In genomic region chr1:40592107-40592773, GRCh38 we compare ENCODE assay signal across 8 cellular contexts.
DNase-seq lines count a peak whose midpoint lies in the region; ATAC-seq and TF ChIP-seq lines count a peak whose summit lies in the region.

No MANE protein-coding gene starts in this region.

- H3K18ac ChIP-seq in H9 (ENCODE audit: insufficient read length, low read depth, low read length) = no peak overlapping the region

- no peaks in the 10 kb centered on the region for H3K79me2 ChIP-seq in H9 (ENCODE audit: insufficient read depth, low read length)

- no peak overlapping the region for H4K91ac ChIP-seq in H9 (ENCODE audit: insufficient read length, low read depth, low read length)

- no peaks in the 10 kb centered on the region for H3K79me1 ChIP-seq in H9 (ENCODE audit: insufficient read depth, low read depth, low read length, poor library complexity, severe bottlenecking)

- no peak overlapping the region for H3K14ac ChIP-seq in H9 (ENCODE audit: insufficient read depth, low read length)

- H2BK12ac ChIP-seq in H9 (ENCODE audit: insufficient read length, low read depth, low read length) = no peak overlapping the region

- H2BK20ac ChIP-seq in H9 (ENCODE audit: low read depth, low read length, poor library complexity, severe bottlenecking) = no peak overlapping the region

- DNase-seq in AG20443 (ENCODE audit: low spot score) (peak; percentile 50), H9 (peak; percentile 33), NT2/D1 (ENCODE audit: low read depth, low spot score) (peak; percentile 38), endothelial cell (ENCODE audit: low spot score) (peak; percentile 38), ecto neural progenitor cell (ENCODE audit: low spot score) (no peak)
- no peak for DNase-seq in stimulated activated naive CD4-positive, alpha-beta T cell treated with Interleukin-2 at 50 U/mL for 16 hours (lab: John Stamatoyannopoulos, UW)
- no peak for DNase-seq in CD4-positive, alpha-beta T cell

- intact Hi-C loops in CD4-positive, alpha-beta T cell (cut with DNase I, micrococcal nuclease) = no loop called here

- H3K4ac ChIP-seq in H9 (ENCODE audit: low read depth, low read length) = no peak overlapping the region

- peaks cover 0 to 6% of the 10 kb centered on the region in 2 experiments; a peak in 1 of 4 replicates for H3K4me1 Mint-ChIP-seq in H9
- H3K4me1 Mint-ChIP-seq in endothelial cell (ENCODE audit: unreplicated experiment) = no peaks in the 10 kb centered on the region
- peaks cover 7% of the 10 kb centered on the region for H3K4me1 Mint-ChIP-seq in nephron
- H3K4me1 Mint-ChIP-seq in CD4-positive, alpha-beta T cell (ENCODE audit: low read depth) = peaks cover 6% of the 10 kb centered on the region

- H3K9ac ChIP-seq in H9 (ENCODE audit: extremely low read depth, insufficient read length, low read length) = no peak overlapping the region
- H3K9ac ChIP-seq in NT2/D1 (ENCODE audit: insufficient read length, low read depth) = no peak overlapping the region

- H2AK5ac ChIP-seq in H9 (ENCODE audit: insufficient read length, low read length) = no peak overlapping the region

- no peak overlapping the region for H3K27ac ChIP-seq in H9 (ENCODE audit: insufficient read length, low read depth, low read length)
- H3K27ac ChIP-seq in CD4-positive, alpha-beta T cell (ENCODE audit: low read depth, low read length) = no peak overlapping the region

- no peak overlapping the region for H2AFZ ChIP-seq in H9 (ENCODE audit: low read length)

- H3K27me3 ChIP-seq in H9 (ENCODE audit: insufficient read depth, low read length) = no peaks in the 10 kb centered on the region
- no peaks in the 10 kb centered on the region for H3K27me3 ChIP-seq in NT2/D1 (ENCODE audit: insufficient read depth, insufficient read length)
- no peaks in the 10 kb centered on the region for H3K27me3 ChIP-seq in CD4-positive, alpha-beta T cell (ENCODE audit: control insufficient read depth, insufficient read depth, low read length)

- TF ChIP-seq CTCF in H9 (conservative IDR thresholded peaks at IDR 0.05) = peak; percentile 67
- no peak for TF ChIP-seq CTCF in endothelial cell (IDR thresholded peaks at IDR 0.05; ENCODE audit: unreplicated experiment)
- TF ChIP-seq CTCF in nephron (IDR thresholded peaks at IDR 0.05; ENCODE audit: unreplicated experiment in 3 of 3) = peak; percentile 41 to 46 (median 45)
- no peak for TF ChIP-seq CTCF in CD4-positive, alpha-beta T cell (IDR thresholded peaks at IDR 0.05)

- H3K9me3 ChIP-seq in H9 (ENCODE audit: control insufficient read depth, low read depth, low read length) = no peaks in the 10 kb centered on the region
- peaks cover 9% of the 10 kb centered on the region for H3K9me3 ChIP-seq in NT2/D1 (ENCODE audit: insufficient read depth, low read length)
- no peaks in the 10 kb centered on the region for H3K9me3 ChIP-seq in CD4-positive, alpha-beta T cell (ENCODE audit: control insufficient read depth, low read length)

- no peaks in the 10 kb centered on the region for H4K20me1 ChIP-seq in H9 (ENCODE audit: control insufficient read depth, insufficient read depth, insufficient read length)

- H3K27me3 Mint-ChIP-seq in H9 (ENCODE audit: low read depth) = peaks cover 3% of the 10 kb centered on the region; the same call in 1 of the 2 replicates
- no peaks in the 10 kb centered on the region for H3K27me3 Mint-ChIP-seq in endothelial cell (ENCODE audit: unreplicated experiment)
- H3K27me3 Mint-ChIP-seq in nephron (ENCODE audit: low read depth) = peaks cover 9% of the 10 kb centered on the region
- peaks cover 7% of the 10 kb centered on the region for H3K27me3 Mint-ChIP-seq in CD4-positive, alpha-beta T cell

- no peak overlapping the region for H2BK5ac ChIP-seq in H9 (ENCODE audit: insufficient read length, low read length)

- no peaks in the 10 kb centered on the region for H3K36me3 ChIP-seq in NT2/D1 (ENCODE audit: insufficient read depth, insufficient read length, low read length)

- no peak overlapping the region for H2BK120ac ChIP-seq in H9 (ENCODE audit: low read depth, low read length, poor library complexity, severe bottlenecking)

- H3K9me3 Mint-ChIP-seq in H9 = peaks cover 8 to 10% of the 10 kb centered on the region in 2 experiments; a peak in 4 of 5 replicates
- no peaks in the 10 kb centered on the region for H3K9me3 Mint-ChIP-seq in endothelial cell (ENCODE audit: unreplicated experiment)
- no peaks in the 10 kb centered on the region for H3K9me3 Mint-ChIP-seq in nephron
- H3K9me3 Mint-ChIP-seq in CD4-positive, alpha-beta T cell = no peaks in the 10 kb centered on the region

- H2BK15ac ChIP-seq in H9 (ENCODE audit: low read depth, low read length) = no peak overlapping the region

- no peak overlapping the region for H3K56ac ChIP-seq in H9 (ENCODE audit: insufficient read length, low read depth, low read length)

- H3K23me2 ChIP-seq in H9 (ENCODE audit: insufficient read length, low read depth, low read length, poor library complexity, severe bottlenecking) = no peaks in the 10 kb centered on the region

- no peak overlapping the region for H3T11ph ChIP-seq in H9 (ENCODE audit: low read length)

- no peak for ATAC-seq in CD4-positive, alpha-beta T cell (ENCODE audit: poor library complexity)

- POLR2A ChIA-PET in CD4-positive, alpha-beta T cell (lab: Charles Lee) = no interaction called here

- H3K36me3 Mint-ChIP-seq in H9 (ENCODE audit: insufficient read depth in 1 of 3, low read depth in 3 of 3) (peaks cover 0 to 6% (median 4%) of the 10 kb centered on the region in 3 experiments; a peak in 2 of 7 replicates), endothelial cell (ENCODE audit: low read depth, unreplicated experiment) (no peaks in the 10 kb centered on the region), nephron (ENCODE audit: low read depth) (no peaks in the 10 kb centered on the region)
- no peaks in the 10 kb centered on the region for H3K36me3 Mint-ChIP-seq in CD4-positive, alpha-beta T cell (ENCODE audit: low read depth)

- no peak overlapping the region for H3K4me2 ChIP-seq in H9 (ENCODE audit: insufficient read depth, insufficient read length, low read length)

- H3K4me3 ChIP-seq in NT2/D1 (ENCODE audit: insufficient read length, low read depth) = no peak overlapping the region

- CTCF ChIA-PET in CD4-positive, alpha-beta T cell (lab: Charles Lee) = interaction anchor here (0.8 kb wide), 1 partner anchor 258 kb away, joined by 3 read pairs; no protein-coding TSS in a partner anchor

- H3K4me1 ChIP-seq in H9 (ENCODE audit: insufficient read depth, low read length) (no peaks in the 10 kb centered on the region), NT2/D1 (ENCODE audit: insufficient read depth, insufficient read length) (no peaks in the 10 kb centered on the region)

- no peak overlapping the region for H4K8ac ChIP-seq in H9 (replicated peaks; ENCODE audit: insufficient read length, low read depth, low read length)

- H4K5ac ChIP-seq in H9 (ENCODE audit: insufficient read length, low read depth, low read length) = no peak overlapping the region

- H3K27ac Mint-ChIP-seq in H9 (no peak overlapping the region), endothelial cell (ENCODE audit: unreplicated experiment) (no peak overlapping the region), nephron (no peak overlapping the region)
- no peak overlapping the region for H3K27ac Mint-ChIP-seq in CD4-positive, alpha-beta T cell

- H3K4me3 Mint-ChIP-seq in H9 = 0 out of 5 replicates have a peak overlapping the region, but pooled peaks of 1 of the 2 experiments have one; percentile 21
- no peak overlapping the region for H3K4me3 Mint-ChIP-seq in endothelial cell (ENCODE audit: unreplicated experiment)
- no peak overlapping the region for H3K4me3 Mint-ChIP-seq in nephron
- H3K4me3 Mint-ChIP-seq in CD4-positive, alpha-beta T cell = no peak overlapping the region

- WGBS in H9 (ENCODE audit: extremely low coverage, insufficient read length, low lambda C conversion rate) = no CpG with 5 or more reads among the region's 6 CpGs

- H3K23ac ChIP-seq in H9 (ENCODE audit: insufficient read length, low read depth, low read length) = no peak overlapping the region

Comparison
In these comparisons a context has a peak if more than half of its experiments do, and no peak if none do; other contexts are left out.
1. DNase-seq: peak in AG20443 (single experiment), H9 (single experiment), NT2/D1 (single experiment) and endothelial cell (single experiment); none in stimulated activated naive CD4-positive, alpha-beta T cell treated with Interleukin-2 at 50 U/mL for 16 hours (single experiment), CD4-positive, alpha-beta T cell (0 of 10) and ecto neural progenitor cell (single experiment).
2. CTCF ChIP-seq: peak in H9 (single experiment) and nephron (3 of 3); none in endothelial cell (single experiment) and CD4-positive, alpha-beta T cell (single experiment).